Comparison of ENCODE assay signal across 7 cellular contexts in the genomic region with DNA sequence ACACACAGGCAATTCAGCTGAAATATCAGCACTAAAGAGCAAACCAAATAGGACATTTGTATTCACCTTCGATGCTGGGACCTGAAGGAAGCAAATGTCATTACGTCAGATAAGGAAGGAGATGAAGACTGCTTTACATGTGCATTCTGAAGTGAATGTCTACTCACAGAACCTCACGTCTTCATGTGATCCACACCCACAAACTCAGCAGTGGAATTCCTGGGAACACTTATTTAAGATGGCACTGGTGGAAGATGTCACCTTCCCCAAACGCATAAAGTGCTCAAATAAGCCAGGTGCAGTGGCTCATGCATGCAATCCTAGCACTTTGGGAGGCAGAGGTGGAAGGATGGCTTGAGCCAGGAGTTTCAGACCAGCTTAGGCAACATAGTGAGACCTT. TPM values are rescaled to one million over a fixed set of nuclear protein-coding genes. Genes with fewer than 3 reads are reported as not detected.
"Had no signal": no experiment of that assay in that cellular context is flagged by ENCODE, and none has a peak within 500 bp of the region (broad histone marks: within the 10 kb centered on the region; RNA-seq: fewer than 3 reads in every experiment).

No MANE protein-coding gene starts in this region.

- DNase-seq: H7, HCEC 1CT, KBM-7 had no signal

- H3K4me3 Mint-ChIP-seq: GM23338, IgD-negative memory B cell had no signal

- H3K4me3 ChIP-seq: GM23338 had no signal

- H3K4me1 Mint-ChIP-seq: IgD-negative memory B cell had no signal

- H3K36me3 Mint-ChIP-seq: IgD-negative memory B cell had no signal

- H3K27ac Mint-ChIP-seq: GM23338, IgD-negative memory B cell had no signal

- H3K9me3 Mint-ChIP-seq: GM23338 had no signal

- ATAC-seq: GM23338, HepG2 had no signal

- H3K27ac ChIP-seq: HL-60 had no signal

RNA-seq across cellular contexts. Expression of a gene that starts 11.4 kb away (rescaled TPM):
- polyA plus RNA-seq: IgD-negative memory B cell had no signal
